In genomic region chr1:230286166-230286889, GRCh38 we compare ENCODE assay signal across 20 cellular contexts.
DNase-seq lines count a peak whose midpoint lies in the region; ATAC-seq and TF ChIP-seq lines count a peak whose summit lies in the region.
"Had no signal": no experiment of that assay in that cellular context is flagged by ENCODE, and none has a peak within 500 bp of the region (broad histone marks: within the 10 kb centered on the region; RNA-seq: fewer than 3 reads in every experiment).

No MANE protein-coding gene starts in this region.

- H3K4me3 Mint-ChIP-seq in activated naive CD8-positive, alpha-beta T cell treated with anti-CD3 and anti-CD28 coated beads, Interleukin-2, amount 10 ng/mL, durations not matched to agents 7 days and 5 days: no peak overlapping the region
- no peak overlapping the region for H3K4me3 Mint-ChIP-seq in activated naive CD8-positive, alpha-beta T cell treated with anti-CD3 and anti-CD28 coated beads, Interleukin-2, amount 50 U/mL, for 24 hours

- H3K36me3 Mint-ChIP-seq in activated naive CD8-positive, alpha-beta T cell treated with anti-CD3 and anti-CD28 coated beads, Interleukin-2, amount 10 ng/mL, durations not matched to agents 7 days and 5 days: peaks cover 1% of the 10 kb centered on the region
- peaks cover 8% of the 10 kb centered on the region for H3K36me3 Mint-ChIP-seq in activated naive CD8-positive, alpha-beta T cell treated with anti-CD3 and anti-CD28 coated beads, Interleukin-2, amount 50 U/mL, for 24 hours (ENCODE audit: low read depth)

- in situ Hi-C loops in gastrocnemius medialis (cut with MboI; ENCODE audit: low sequenced_read_pairs in 4 of 4): no loop called here

- peak; percentile 2 for DNase-seq in activated naive CD8-positive, alpha-beta T cell treated with anti-CD3 and anti-CD28 coated beads, Interleukin-2, amount 10 ng/mL, durations not matched to agents 7 days and 5 days
- no peak for DNase-seq in activated naive CD8-positive, alpha-beta T cell treated with anti-CD3 and anti-CD28 coated beads, Interleukin-2, amount 50 U/mL, for 24 hours
- peak; percentile 21 for DNase-seq in UCSD-AML1 (lab: John Stamatoyannopoulos, UW; ENCODE audit: unreplicated experiment)
- DNase-seq in left lobe of liver (ENCODE audit: low spot score): no peak
- DNase-seq in gastrocnemius medialis: peak in 1 of 2 donors; percentile 10
- DNase-seq in RWPE1 (ENCODE audit: low spot score): no peak
- no peak for DNase-seq in stimulated activated CD4-positive, alpha-beta T cell treated with anti-CD3 and anti-CD28 coated beads, Interleukin-4, amount 100 ng/mL, for 1 hour
- DNase-seq in globus pallidus (ENCODE audit: low spot score): no peak
- DNase-seq: activated CD4-positive, CD25-positive, alpha-beta regulatory T cell; activated naive CD4-positive, alpha-beta T cell treated with Interleukin-2 at 50 U/mL for 16 hours; activated T-cell treated with anti-CD3 and anti-CD28 coated beads, Interleukin-2, amount 50 U/mL, for 1 hour; C1 segment of cervical spinal cord; Calu3; EL; hypothalamus; NCI-H2107; NCI-H446 treated with DMSO at 0.1 percent for 48 hours had no signal

- H3K27me3 Mint-ChIP-seq in activated naive CD8-positive, alpha-beta T cell treated with anti-CD3 and anti-CD28 coated beads, Interleukin-2, amount 10 ng/mL, durations not matched to agents 7 days and 5 days: peaks cover 8% of the 10 kb centered on the region
- peaks cover 5% of the 10 kb centered on the region for H3K27me3 Mint-ChIP-seq in activated naive CD8-positive, alpha-beta T cell treated with anti-CD3 and anti-CD28 coated beads, Interleukin-2, amount 50 U/mL, for 24 hours

- TF ChIP-seq CTCF in gastrocnemius medialis (IDR thresholded peaks at IDR 0.05 in 4 of 5, conservative IDR thresholded peaks at IDR 0.05 in 1 of 5) (no peak), RWPE1 (conservative IDR thresholded peaks at IDR 0.05; ENCODE audit: low read depth) (no peak)

- CTCF ChIA-PET in RWPE1 (lab: Yijun Ruan, JAX): interaction anchor here (0.6 kb wide), 1 partner anchor 24 kb away, joined by 7 read pairs; no protein-coding TSS in a partner anchor

- no peak for ATAC-seq in activated naive CD8-positive, alpha-beta T cell treated with anti-CD3 and anti-CD28 coated beads, Interleukin-2, amount 10 ng/mL, durations not matched to agents 7 days and 5 days (ENCODE audit: low read depth)
- no peak for ATAC-seq in activated naive CD8-positive, alpha-beta T cell treated with anti-CD3 and anti-CD28 coated beads, Interleukin-2, amount 50 U/mL, for 24 hours
- ATAC-seq in left lobe of liver (peak; percentile 23), gastrocnemius medialis (peak; percentile 12 to 20)

- POLR2A ChIA-PET in activated naive CD8-positive, alpha-beta T cell treated with anti-CD3 and anti-CD28 coated beads, Interleukin-2, amount 10 ng/mL, durations not matched to agents 7 days and 5 days (lab: Charles Lee): no interaction called here
- POLR2A ChIA-PET in RWPE1 (lab: Yijun Ruan, JAX; ENCODE audit: low non-redundant PET): no interaction called here

- H3K27ac ChIP-seq in gastrocnemius medialis (no peak overlapping the region), RWPE1 (no peak overlapping the region)
- H3K27ac ChIP-seq: ascending aorta, epithelial cell of prostate, ovary had no signal

- no peaks in the 10 kb centered on the region for H3K36me3 ChIP-seq in gastrocnemius medialis
- H3K36me3 ChIP-seq: ovary had no signal

- H3K27ac Mint-ChIP-seq in activated naive CD8-positive, alpha-beta T cell treated with anti-CD3 and anti-CD28 coated beads, Interleukin-2, amount 10 ng/mL, durations not matched to agents 7 days and 5 days: no peak overlapping the region
- no peak overlapping the region for H3K27ac Mint-ChIP-seq in activated naive CD8-positive, alpha-beta T cell treated with anti-CD3 and anti-CD28 coated beads, Interleukin-2, amount 50 U/mL, for 24 hours

- intact Hi-C loops in gastrocnemius medialis (cut with DNase I; ENCODE audit: low total_unique reads): no loop called here

- no peak overlapping the region for H3K4me3 ChIP-seq in gastrocnemius medialis
- H3K4me3 ChIP-seq: ascending aorta, ovary had no signal

- peaks cover 13% of the 10 kb centered on the region for H3K4me1 Mint-ChIP-seq in activated naive CD8-positive, alpha-beta T cell treated with anti-CD3 and anti-CD28 coated beads, Interleukin-2, amount 10 ng/mL, durations not matched to agents 7 days and 5 days
- H3K4me1 Mint-ChIP-seq in activated naive CD8-positive, alpha-beta T cell treated with anti-CD3 and anti-CD28 coated beads, Interleukin-2, amount 50 U/mL, for 24 hours: peaks cover 13% of the 10 kb centered on the region

- H3K4me1 ChIP-seq in gastrocnemius medialis: no peaks in the 10 kb centered on the region
- H3K4me1 ChIP-seq: ascending aorta had no signal

- no peak for TF ChIP-seq POLR2A in gastrocnemius medialis (IDR thresholded peaks at IDR 0.05)

- H3K9me3 ChIP-seq in gastrocnemius medialis: no peaks in the 10 kb centered on the region
- H3K9me3 ChIP-seq: ascending aorta, ovary had no signal

- H3K27me3 ChIP-seq in gastrocnemius medialis: no peaks in the 10 kb centered on the region
- H3K27me3 ChIP-seq: ascending aorta, ovary had no signal

- H3K9me3 Mint-ChIP-seq in activated naive CD8-positive, alpha-beta T cell treated with anti-CD3 and anti-CD28 coated beads, Interleukin-2, amount 10 ng/mL, durations not matched to agents 7 days and 5 days: no peaks in the 10 kb centered on the region
- no peaks in the 10 kb centered on the region for H3K9me3 Mint-ChIP-seq in activated naive CD8-positive, alpha-beta T cell treated with anti-CD3 and anti-CD28 coated beads, Interleukin-2, amount 50 U/mL, for 24 hours

Comparison
In these comparisons a context has a peak if more than half of its experiments do, and no peak if none do; other contexts are left out.
1. DNase-seq: peak in activated naive CD8-positive, alpha-beta T cell treated with anti-CD3 and anti-CD28 coated beads, Interleukin-2, amount 10 ng/mL, durations not matched to agents 7 days and 5 days (single experiment) and UCSD-AML1 (single experiment); none in activated naive CD8-positive, alpha-beta T cell treated with anti-CD3 and anti-CD28 coated beads, Interleukin-2, amount 50 U/mL, for 24 hours (single experiment), left lobe of liver (single experiment), RWPE1 (single experiment), stimulated activated CD4-positive, alpha-beta T cell treated with anti-CD3 and anti-CD28 coated beads, Interleukin-4, amount 100 ng/mL, for 1 hour (single experiment) and globus pallidus (single experiment).
2. ATAC-seq: peak in left lobe of liver (single experiment) and gastrocnemius medialis (2 of 2); none in activated naive CD8-positive, alpha-beta T cell treated with anti-CD3 and anti-CD28 coated beads, Interleukin-2, amount 10 ng/mL, durations not matched to agents 7 days and 5 days (single experiment) and activated naive CD8-positive, alpha-beta T cell treated with anti-CD3 and anti-CD28 coated beads, Interleukin-2, amount 50 U/mL, for 24 hours (single experiment).